Comparison of ENCODE assay signal across 30 cellular contexts in the genomic region with DNA sequence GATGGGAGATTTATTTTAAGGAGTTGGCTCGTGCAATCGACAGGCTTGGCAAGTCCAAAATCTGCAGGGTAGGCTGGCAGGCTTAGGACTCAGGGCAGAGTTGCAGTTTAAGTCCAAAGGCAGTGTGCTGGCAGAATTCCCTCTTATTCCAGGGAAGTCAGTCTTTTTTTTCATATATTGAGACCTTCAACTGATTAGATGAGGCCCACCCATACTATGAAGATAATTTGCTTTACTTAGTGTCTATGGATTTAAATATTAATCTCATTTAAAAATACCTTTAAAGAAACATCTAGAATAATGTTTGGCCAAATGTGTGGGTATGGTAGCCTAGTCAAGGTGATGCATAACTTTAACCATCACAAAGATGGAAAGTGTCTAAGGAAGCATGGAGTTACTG.
"Had no signal": no experiment of that assay in that cellular context is flagged by ENCODE, and none has a peak within 500 bp of the region (broad histone marks: within the 10 kb centered on the region; RNA-seq: fewer than 3 reads in every experiment).

No MANE protein-coding gene starts in this region.

- H3K79me2 ChIP-seq: hepatocyte had no signal

- H3K27me3 Mint-ChIP-seq: dendritic cell treated with granulocyte-macrophage colony-stimulating factor and Interleukin-4, amounts not matched to agents 40 ng/mL and 50 ng/mL, for 4 days; effector memory CD8-positive, alpha-beta T cell had no signal

- H3K4me2 ChIP-seq: hepatocyte had no signal

- FAIRE-seq: colon, endometrium, endothelial cell of umbilical vein, frontal cortex had no signal

- H3K9me3 ChIP-seq: colonic mucosa, esophagus muscularis mucosa, esophagus squamous epithelium, gastrocnemius medialis, gastroesophageal sphincter, heart left ventricle, heart right ventricle had no signal

- H3K27ac ChIP-seq: colonic mucosa, coronary artery, dorsolateral prefrontal cortex, epithelial cell of prostate, esophagus muscularis mucosa, esophagus squamous epithelium, foreskin keratinocyte, gastrocnemius medialis, gastroesophageal sphincter, heart left ventricle, heart right ventricle, hepatocyte had no signal

- H3K4me3 Mint-ChIP-seq: dendritic cell treated with granulocyte-macrophage colony-stimulating factor and Interleukin-4, amounts not matched to agents 40 ng/mL and 50 ng/mL, for 4 days; effector memory CD8-positive, alpha-beta T cell; endodermal cell had no signal

- DNase-seq: colonic mucosa; cortex of kidney; dermis blood vessel endothelial cell; dorsolateral prefrontal cortex; effector CD4-positive, alpha-beta T cell; effector CD8-positive, alpha-beta T cell; effector memory CD4-positive, alpha-beta T cell; effector memory CD8-positive, alpha-beta T cell; endodermal cell; erythroblast; esophagus squamous epithelium; foreskin fibroblast; foreskin keratinocyte; foreskin melanocyte; gastrocnemius medialis; glutamatergic neuron; head of caudate nucleus; heart left ventricle; heart right ventricle had no signal

- H3K9me3 Mint-ChIP-seq: dendritic cell treated with granulocyte-macrophage colony-stimulating factor and Interleukin-4, amounts not matched to agents 40 ng/mL and 50 ng/mL, for 4 days; endodermal cell had no signal

- H3K36me3 ChIP-seq: colonic mucosa, esophagus muscularis mucosa, esophagus squamous epithelium, gastrocnemius medialis, gastroesophageal sphincter, heart left ventricle, heart right ventricle had no signal

- H3K4me1 ChIP-seq: colonic mucosa, esophagus muscularis mucosa, esophagus squamous epithelium, foreskin keratinocyte, gastrocnemius medialis, gastroesophageal sphincter, heart left ventricle, heart right ventricle had no signal

- H3K27ac Mint-ChIP-seq: dendritic cell treated with granulocyte-macrophage colony-stimulating factor and Interleukin-4, amounts not matched to agents 40 ng/mL and 50 ng/mL, for 4 days; effector memory CD8-positive, alpha-beta T cell; endodermal cell had no signal

- H3K4me1 Mint-ChIP-seq: endodermal cell had no signal

- H3K4me3 ChIP-seq: colonic mucosa, coronary artery, dorsolateral prefrontal cortex, esophagus muscularis mucosa, esophagus squamous epithelium, gastrocnemius medialis, gastroesophageal sphincter, heart left ventricle, heart right ventricle, hepatocyte had no signal

- ATAC-seq: effector memory CD8-positive, alpha-beta T cell; esophagus mucosa; foreskin keratinocyte; gastrocnemius medialis; gastroesophageal sphincter; heart left ventricle; heart right ventricle had no signal

- H2AFZ ChIP-seq: hepatocyte had no signal

- H3K27me3 ChIP-seq: colonic mucosa, dorsolateral prefrontal cortex, esophagus muscularis mucosa, esophagus squamous epithelium, foreskin keratinocyte, gastrocnemius medialis, gastroesophageal sphincter, heart left ventricle, heart right ventricle, hepatocyte had no signal
